Comparison of ENCODE assay signal across 1 cellular context in the genomic region with DNA sequence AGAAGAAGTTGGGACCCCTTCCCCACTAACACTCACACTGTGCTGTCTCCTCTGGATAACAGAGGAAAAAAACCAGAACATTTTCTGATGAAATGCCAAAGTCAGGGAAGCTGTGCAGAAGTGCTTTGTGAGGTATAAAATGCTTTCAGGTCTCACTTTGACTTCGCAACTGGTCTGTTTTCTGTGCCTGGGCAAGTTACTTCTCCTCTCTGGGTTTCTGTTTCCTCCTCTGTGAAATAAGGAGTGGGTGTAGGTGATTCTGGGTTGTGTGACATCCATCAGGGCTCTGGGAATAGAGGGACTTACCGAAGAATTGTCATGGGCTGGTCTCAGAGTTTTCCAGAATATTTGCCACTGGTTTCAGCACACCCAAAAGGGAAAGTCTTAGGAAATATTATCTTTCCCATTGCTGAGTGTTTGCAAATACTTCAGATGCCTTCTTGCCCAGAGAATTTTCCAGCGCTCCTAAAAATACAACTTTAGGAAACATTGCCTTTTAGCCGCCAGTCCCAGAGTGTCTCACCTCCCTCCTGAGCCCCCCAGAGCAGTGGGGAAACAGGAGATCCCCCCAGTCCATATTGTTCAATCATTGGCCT.
TF ChIP-seq lines count a peak whose summit lies in the region.

No MANE protein-coding gene starts in this region.

TF ChIP-seq in WTC11, 78 proteins besides CTCF, POLR2A, EP300 and RAD21 (continued from another document):
- TF ChIP-seq CREB1 (CRISPR knock-in tag; IDR thresholded peaks at IDR 0.05) (no peak), EMX1 (CRISPR knock-in tag; IDR thresholded peaks at IDR 0.05) (no peak), ZBTB43 (CRISPR knock-in tag; IDR thresholded peaks at IDR 0.05) (no peak), PREB (CRISPR knock-in tag; IDR thresholded peaks at IDR 0.05; ENCODE audit: borderline replicate concordance) (no peak), NFATC4 (CRISPR knock-in tag; IDR thresholded peaks at IDR 0.05) (no peak)
